Comparison of ENCODE assay signal across 8 cellular contexts in the genomic region with DNA sequence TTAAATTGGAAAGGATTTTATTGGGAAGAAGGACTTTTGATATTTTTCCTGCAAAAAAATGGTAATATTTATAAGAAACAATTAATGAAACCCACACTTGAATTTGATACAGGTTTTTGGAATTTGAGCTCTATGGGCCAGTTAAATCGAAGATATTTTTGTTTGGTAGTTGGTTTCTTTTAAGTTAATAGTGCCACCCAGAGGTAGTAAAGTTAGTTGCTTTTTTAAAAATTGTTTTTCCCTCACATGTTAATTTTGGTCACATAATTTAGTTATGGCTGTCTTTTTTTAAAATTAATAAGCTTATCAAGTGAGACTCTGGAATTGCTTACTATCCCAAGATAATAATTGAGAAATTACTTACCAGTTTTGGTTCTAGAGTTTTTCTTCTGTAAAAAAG. TPM values are rescaled to one million over a fixed set of nuclear protein-coding genes. Genes with fewer than 3 reads are reported as not detected.
DNase-seq lines count a peak whose midpoint lies in the region; ATAC-seq, FAIRE-seq and TF ChIP-seq lines count a peak whose summit lies in the region.

No MANE protein-coding gene starts in this region.

- H3K4me3 ChIP-seq in MM.1S (ENCODE audit: low read length): no peak overlapping the region
- no peak overlapping the region for H3K4me3 ChIP-seq in osteoblast (ENCODE audit: insufficient read depth, low read length)

- intact Hi-C loops in Right ventricle myocardium inferior (cut with DNase I): no loop called here

- peaks cover 21% of the 10 kb centered on the region for H3K36me3 ChIP-seq in MM.1S (replicated peaks; ENCODE audit: insufficient read depth, low read length)
- peaks cover 75% of the 10 kb centered on the region for H3K36me3 ChIP-seq in osteoblast (ENCODE audit: insufficient read depth, low read length)

- peaks cover 22% of the 10 kb centered on the region for H3K4me1 ChIP-seq in MM.1S (ENCODE audit: low read length)
- peaks cover 6% of the 10 kb centered on the region for H3K4me1 ChIP-seq in osteoblast (ENCODE audit: insufficient read depth, low read length)

- H3K9me3 ChIP-seq in MM.1S (replicated peaks; ENCODE audit: insufficient read depth, low read length) (no peaks in the 10 kb centered on the region), osteoblast (ENCODE audit: low read depth, low read length) (peaks cover 4% of the 10 kb centered on the region)

- H3K4me2 ChIP-seq in MM.1S (ENCODE audit: low read depth, low read length): no peak overlapping the region
- no peak overlapping the region for H3K4me2 ChIP-seq in osteoblast (ENCODE audit: insufficient read depth, low read length)

- no peaks in the 10 kb centered on the region for H3F3A ChIP-seq in MM.1S (ENCODE audit: insufficient read depth, low read length)

- no peaks in the 10 kb centered on the region for H3K9me2 ChIP-seq in MM.1S (replicated peaks; ENCODE audit: insufficient read depth, low read length)

- H3K79me2 ChIP-seq in MM.1S (ENCODE audit: low read length): peaks cover 41% of the 10 kb centered on the region
- H3K79me2 ChIP-seq in osteoblast (ENCODE audit: insufficient read depth, low read length): peaks cover 69% of the 10 kb centered on the region

- TF ChIP-seq CTCF in MM.1S (IDR thresholded peaks at IDR 0.05; ENCODE audit: low read length) (peak; percentile 42), brain (conservative IDR thresholded peaks at IDR 0.05) (peak; percentile 62 to 65), osteoblast (IDR thresholded peaks at IDR 0.05; ENCODE audit: extremely low read depth, low read depth, low read length) (peak; percentile 56)

- H3K4me1 Mint-ChIP-seq in brain: peaks cover 2% of the 10 kb centered on the region

- peaks cover 8 to 21% (median 14%) of the 10 kb centered on the region in 5 experiments for H3K9me3 Mint-ChIP-seq in brain

- H2AFZ ChIP-seq in MM.1S (ENCODE audit: low read length): no peak overlapping the region
- no peak overlapping the region for H2AFZ ChIP-seq in osteoblast (ENCODE audit: low read length)

- peak; percentile 11 for DNase-seq in MM.1S
- no peak for DNase-seq in osteoblast (ENCODE audit: insufficient read length, low spot score, missing footprints)
- no peak for DNase-seq in iPS-NIHi11 (ENCODE audit: low spot score)
- DNase-seq in Right ventricle myocardium inferior (ENCODE audit: missing footprints): no peak

- no peak overlapping the region for H3K27ac Mint-ChIP-seq in brain

- H3K27ac ChIP-seq in MM.1S (ENCODE audit: low read length) (no peak overlapping the region), osteoblast (ENCODE audit: low read depth, low read length) (no peak overlapping the region)

- no peaks in the 10 kb centered on the region for H4K20me1 ChIP-seq in MM.1S (ENCODE audit: insufficient read depth, low read length)
- no peaks in the 10 kb centered on the region for H4K20me1 ChIP-seq in osteoblast (ENCODE audit: insufficient read depth, low read length)

- no peak overlapping the region for H3K4me3 Mint-ChIP-seq in brain

- FAIRE-seq in G401.6 (lab: Jason Lieb, UNC): peak; percentile 97

- peaks cover 52% of the 10 kb centered on the region for H3K36me3 Mint-ChIP-seq in brain

- H3K9ac ChIP-seq in MM.1S (ENCODE audit: low read length): no peak overlapping the region

- H3K27me3 Mint-ChIP-seq in brain: no peaks in the 10 kb centered on the region

- H3K27me3 ChIP-seq in MM.1S (replicated peaks; ENCODE audit: insufficient read depth, low read length): no peaks in the 10 kb centered on the region
- no peaks in the 10 kb centered on the region for H3K27me3 ChIP-seq in osteoblast (ENCODE audit: insufficient read depth, low read length)

- ATAC-seq in HG03280 (IDR thresholded peaks at IDR 0.05; ENCODE audit: unreplicated experiment) (no peak), HG02588 (IDR thresholded peaks at IDR 0.05; ENCODE audit: unreplicated experiment) (no peak), Right ventricle myocardium inferior (no peak)

RNA-seq across cellular contexts. Expression of a gene that starts 7.1 kb away (rescaled TPM):
- 15.0 TPM for polyA plus RNA-seq in brain (ENCODE audit: insufficient read depth, low read depth, low replicate concordance)
- total RNA-seq in osteoblast (30.0 and 35.1 TPM in 2 replicates), Right ventricle myocardium inferior (4.2 TPM)
